In the genomic region with DNA sequence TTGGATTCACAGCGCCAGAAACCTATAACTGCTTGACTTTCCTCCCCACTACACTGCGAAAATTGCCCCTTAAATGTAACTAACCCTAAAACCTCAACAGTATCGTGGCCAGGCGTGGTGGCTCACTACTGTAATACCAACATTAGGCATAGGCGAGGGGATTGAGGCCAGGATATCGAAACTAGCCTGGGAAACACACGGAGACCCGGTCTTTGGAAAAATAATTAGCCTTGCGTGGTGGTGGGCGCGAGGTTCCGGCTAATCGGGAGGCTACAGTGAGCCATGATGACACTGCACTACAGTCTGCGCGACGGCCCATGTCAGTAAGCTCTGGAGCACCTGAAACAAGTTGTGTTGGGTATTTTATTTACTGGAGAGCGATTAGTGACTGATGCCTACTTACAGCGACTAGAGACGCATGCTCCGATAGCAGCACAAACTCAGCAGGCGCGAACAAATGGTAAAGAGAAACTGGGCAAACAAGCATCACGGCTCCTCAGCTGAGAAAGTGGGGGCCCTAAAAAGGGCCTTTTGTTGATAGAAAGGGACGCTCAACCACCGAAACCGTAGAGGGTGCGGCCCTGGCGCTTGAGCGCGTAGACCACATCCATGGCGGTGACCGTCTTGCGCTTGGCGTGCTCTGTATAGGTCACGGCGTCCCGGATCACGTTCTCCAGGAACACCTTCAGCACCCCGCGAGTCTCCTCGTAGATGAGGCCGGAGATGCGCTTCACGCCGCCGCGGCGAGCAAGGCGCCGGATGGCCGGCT, we compare ENCODE assay signal across 8 cellular contexts.
DNase-seq lines count a peak whose midpoint lies in the region; ATAC-seq, FAIRE-seq and TF ChIP-seq lines count a peak whose summit lies in the region.
"Not testable (repeated sequence)": the region's sequence is repeated elsewhere in the genome, so short reads cannot be mapped to it uniquely, and the experiment has no call there.

No MANE protein-coding gene starts in this region.

- peak overlapping the region; percentile 95 for H2BK5ac ChIP-seq in H1 (ENCODE audit: low read depth, low read length)

- H2AK5ac ChIP-seq in H1 (ENCODE audit: low read depth, low read length), result peak overlapping the region; percentile 68; the same call in 1 of the 2 replicates

- H2BK15ac ChIP-seq in H1 (ENCODE audit: low read length), result not testable (repeated sequence)

- POLR2A ChIA-PET in H1 (lab: Charles Lee; ENCODE audit: partially characterized antibody), result interaction anchor here (0.6 to 15.8 kb wide), 26 partner anchors 7 to 1804 kb away, joined by 3 to 2035 read pairs (median 8); a partner anchor contains a TSS

- TF ChIP-seq POLR2A in H1 (IDR thresholded peaks at IDR 0.05; ENCODE audit: control extremely low read depth in 1 of 2, low read depth in 2 of 2, low read length in 2 of 2), result peak; percentile 58 to 70

- ATAC-seq in DND-41 (ENCODE audit: insufficient read depth, low read depth), result peak; percentile 71
- peak; percentile 69 for ATAC-seq in GM21360 (IDR thresholded peaks at IDR 0.05; ENCODE audit: unreplicated experiment)
- peak; percentile 82 for ATAC-seq in HG03354 (IDR thresholded peaks at IDR 0.05; ENCODE audit: poor library complexity, severe bottlenecking, unreplicated experiment)
- peak; percentile 29 for ATAC-seq in lung (ENCODE audit: insufficient read depth, low FRiP score)

- peak overlapping the region; percentile 19 to 59 for H3K4me3 ChIP-seq in DND-41 (ENCODE audit: low read depth in 1 of 2, low read length in 2 of 2)
- H3K4me3 ChIP-seq in H1 (ENCODE audit: extremely low read depth in 1 of 4, insufficient read depth in 2 of 4, low read depth in 3 of 4, low read length in 4 of 4), result peak overlapping the region; percentile 64 to 93 (median 84)
- H3K4me3 ChIP-seq in lung, result peak overlapping the region; percentile 20

- not testable (repeated sequence) for H4K20me1 ChIP-seq in DND-41 (ENCODE audit: insufficient read depth, low read length); H1 (replicated peaks in 1 of 2; ENCODE audit: control insufficient read depth in 1 of 2, insufficient read depth in 2 of 2, low read length in 2 of 2)

- not testable (repeated sequence) for H3K9me3 ChIP-seq in DND-41 (ENCODE audit: insufficient read depth, low read length, severe bottlenecking); lung (ENCODE audit: control insufficient read depth in 2 of 2, insufficient read depth in 1 of 2, low read length in 1 of 2)
- peaks cover 8 to 13% of the 10 kb centered on the region in 2 experiments; a peak in 3 of 4 replicates for H3K9me3 ChIP-seq in H1 (ENCODE audit: insufficient read depth in 2 of 2, low read depth in 1 of 2, low read length in 1 of 2)

- TF ChIP-seq EP300 in H1 (IDR thresholded peaks at IDR 0.05; ENCODE audit: borderline replicate concordance in 1 of 2, low read depth in 2 of 2, low read length in 2 of 2), result not testable (repeated sequence)

- H2BK20ac ChIP-seq in H1 (ENCODE audit: low read length), result not testable (repeated sequence)

- peak overlapping the region; percentile 81 for H3K4ac ChIP-seq in H1 (replicated peaks; ENCODE audit: insufficient read length, low read depth, low read length)

- H3K4me2 ChIP-seq in DND-41 (ENCODE audit: insufficient read depth, low read length) (peak overlapping the region; percentile 64), H1 (ENCODE audit: insufficient read depth in 1 of 2, low read depth in 2 of 2, low read length in 2 of 2) (peak overlapping the region; percentile 69 to 82)

- H3K27ac ChIP-seq in DND-41 (ENCODE audit: low read length) (peak overlapping the region; percentile 99), H1 (ENCODE audit: low read depth, low read length) (peak overlapping the region; percentile 97), lung (ENCODE audit: low read depth in 1 of 2, low read length in 1 of 2) (peak overlapping the region; percentile 50 to 91)

- 3% methylated on average over 29 of the region's 51 CpGs; no CpG with 5 or more reads in 1 of the 2 experiments for WGBS in H1 (ENCODE audit: extremely low coverage in 1 of 2, insufficient coverage in 1 of 2, insufficient read length in 1 of 2, insufficient replicate concordance in 2 of 2, low coverage in 1 of 2, low lambda C conversion rate in 2 of 2, missing lambda C conversion rate in 1 of 2), 2 experiments
- 6 to 14% methylated on average over 29 to 31 of the region's 51 CpGs for WGBS in lung, 2 donors

- not testable (repeated sequence) for H2AFZ ChIP-seq in DND-41 (ENCODE audit: low read depth, low read length); H1 (ENCODE audit: low read length)

- peak overlapping the region; percentile 10; the same call in 1 of the 2 replicates for H2BK12ac ChIP-seq in H1 (ENCODE audit: low read depth, low read length)

- not testable (repeated sequence) for H3K23me2 ChIP-seq in H1 (ENCODE audit: low read depth, low read length)

- DNase-seq in DND-41, result peak; percentile 72
- DNase-seq in NOMO-1 treated with dmso at 0.1 percent for 144 hours (lab: John Stamatoyannopoulos, UW; ENCODE audit: unreplicated experiment), result peak; percentile 49
- peak in 2 of 3 experiments; percentile 31 for DNase-seq in activated CD8-positive, alpha-beta memory T cell treated with anti-CD3 and anti-CD28 coated beads for 48 hours (ENCODE audit: low read depth in 2 of 3, low spot score in 2 of 3)
- peak in 1 of 2 experiments; percentile 57 for DNase-seq in H1 (ENCODE audit: low read depth in 1 of 2, low spot score in 2 of 2)
- not testable (repeated sequence) for DNase-seq in lung (ENCODE audit: low spot score)
- peak; percentile 26 to 77 (median 50) for DNase-seq in stimulated activated naive CD4-positive, alpha-beta T cell (lab: John Stamatoyannopoulos, UW)

- peak overlapping the region; percentile 26; the same call in 1 of the 2 replicates for H3K18ac ChIP-seq in H1 (ENCODE audit: extremely low read depth, low read length)

- not testable (repeated sequence) for TF ChIP-seq RAD21 in H1 (IDR thresholded peaks at IDR 0.05 in 1 of 2, conservative IDR thresholded peaks at IDR 0.05 in 1 of 2; ENCODE audit: low read depth in 2 of 2, low read length in 2 of 2)

- peaks cover 42% of the 10 kb centered on the region for H3K79me2 ChIP-seq in DND-41 (ENCODE audit: insufficient read depth, low read length)
- not testable (repeated sequence) for H3K79me2 ChIP-seq in H1 (ENCODE audit: control insufficient read depth in 1 of 2, insufficient read depth in 2 of 2, low read length in 2 of 2)

- peak overlapping the region; percentile 90 for H3K9ac ChIP-seq in DND-41 (ENCODE audit: low read depth, low read length)
- peak overlapping the region; percentile 81 to 98 (median 98) for H3K9ac ChIP-seq in H1 (replicated peaks in 1 of 4; ENCODE audit: extremely low read depth in 1 of 4, low read depth in 3 of 4, low read length in 3 of 4)

- H3K14ac ChIP-seq in H1 (ENCODE audit: insufficient read length), result peak overlapping the region; percentile 74

- peak overlapping the region; percentile 4 for H4K91ac ChIP-seq in H1 (replicated peaks; ENCODE audit: insufficient read length, low read length)

- H3K79me1 ChIP-seq in H1 (ENCODE audit: low read depth, low read length), result not testable (repeated sequence)

- not testable (repeated sequence) for H3K23ac ChIP-seq in H1 (ENCODE audit: insufficient read length)

- peaks cover 70% of the 10 kb centered on the region for H3K4me1 ChIP-seq in DND-41 (ENCODE audit: insufficient read depth, low read length)
- H3K4me1 ChIP-seq in H1 (replicated peaks in 1 of 4; ENCODE audit: control insufficient read depth in 3 of 4, insufficient read depth in 4 of 4, low read length in 3 of 4); lung (ENCODE audit: control insufficient read depth in 2 of 2, insufficient read depth in 2 of 2, low read length in 2 of 2): not testable (repeated sequence)

- TF ChIP-seq CTCF in DND-41 (IDR thresholded peaks at IDR 0.05; ENCODE audit: borderline replicate concordance, extremely low read depth, low read length, poor library complexity, severe bottlenecking); lung (IDR thresholded peaks at IDR 0.05; ENCODE audit: control extremely low read depth, extremely low read depth): not testable (repeated sequence)
- TF ChIP-seq CTCF in H1 (IDR thresholded peaks at IDR 0.05; ENCODE audit: control extremely low read depth in 1 of 3, insufficient read depth in 1 of 3, low read depth in 1 of 3, low read length in 3 of 3), result peak in 1 of 3 experiments; percentile 3; a peak in 1 of 4 replicates

- CTCF ChIA-PET in H1 (lab: Charles Lee; ENCODE audit: partially characterized antibody), result interaction anchor here (0.7 to 1.3 kb wide), 2 partner anchors 24 to 37 kb away, joined by 3 to 4 read pairs; a partner anchor contains a TSS

- peak overlapping the region; percentile 90 for H4K5ac ChIP-seq in H1 (ENCODE audit: insufficient read length, low read depth, low read length)

- not testable (repeated sequence) for H3K36me3 ChIP-seq in DND-41 (ENCODE audit: insufficient read depth, low read length); lung (ENCODE audit: control insufficient read depth in 2 of 2, insufficient read depth in 2 of 2, low read length in 2 of 2)
- H3K36me3 ChIP-seq in H1 (ENCODE audit: control insufficient read depth in 2 of 4, insufficient read depth in 4 of 4, low read length in 3 of 4), result peaks cover 0 to 13% (median 5%) of the 10 kb centered on the region in 4 experiments; a peak in 4 of 8 replicates

- not testable (repeated sequence) for H2BK120ac ChIP-seq in H1 (replicated peaks; ENCODE audit: low read depth, low read length)

- not testable (repeated sequence) for FAIRE-seq in H1 (lab: Jason Lieb, UNC)

- H3K27me3 ChIP-seq in DND-41 (ENCODE audit: insufficient read depth, low read length, poor library complexity); H1 (replicated peaks in 1 of 4; ENCODE audit: control insufficient read depth in 3 of 4, extremely low read depth in 1 of 4, insufficient read depth in 3 of 4, low read length in 3 of 4); lung (ENCODE audit: control insufficient read depth, insufficient read depth): not testable (repeated sequence)

- peak overlapping the region; percentile 98 for H3K56ac ChIP-seq in H1 (replicated peaks; ENCODE audit: insufficient read length, low read depth, low read length)

- peak overlapping the region; percentile 45; the same call in 1 of the 2 replicates for H4K8ac ChIP-seq in H1 (ENCODE audit: extremely low read depth, insufficient read depth, low read length)

TF ChIP-seq in H1, 55 proteins besides CTCF, POLR2A, EP300 and RAD21 (continues in another document):
- TF ChIP-seq SP1 (IDR thresholded peaks at IDR 0.05; ENCODE audit: low read depth, low read length) (0 out of 2 replicates have a peak, but pooled peaks have one; percentile 21), POLR2AphosphoS5 (IDR thresholded peaks at IDR 0.05; ENCODE audit: low read depth, low read length) (peak; percentile 96; the same call in 1 of the 2 replicates), TAF7 (optimal IDR thresholded peaks at IDR 0.05; ENCODE audit: borderline replicate concordance, low read depth, low read length) (peak; percentile 94), TAF1 (IDR thresholded peaks at IDR 0.05; ENCODE audit: low read depth, low read length) (peak; percentile 55), EGR1 (IDR thresholded peaks at IDR 0.05; ENCODE audit: borderline replicate concordance, low read depth, low read length) (0 out of 2 replicates have a peak, but pooled peaks have one; percentile 24)

Comparison
In these comparisons a context has a peak if more than half of its experiments do, and no peak if none do; other contexts are left out.
1. ATAC-seq: peak in every context shown above with its lines; median percentile 82 in HG03354; 71 in DND-41; 69 in GM21360; 29 in lung.
2. H3K4me3 ChIP-seq: peak in every context shown above with its lines; median percentile 84 in H1; 39 in DND-41; 20 in lung.